ENCODE assay signal across 22 cellular contexts in the genomic region with DNA sequence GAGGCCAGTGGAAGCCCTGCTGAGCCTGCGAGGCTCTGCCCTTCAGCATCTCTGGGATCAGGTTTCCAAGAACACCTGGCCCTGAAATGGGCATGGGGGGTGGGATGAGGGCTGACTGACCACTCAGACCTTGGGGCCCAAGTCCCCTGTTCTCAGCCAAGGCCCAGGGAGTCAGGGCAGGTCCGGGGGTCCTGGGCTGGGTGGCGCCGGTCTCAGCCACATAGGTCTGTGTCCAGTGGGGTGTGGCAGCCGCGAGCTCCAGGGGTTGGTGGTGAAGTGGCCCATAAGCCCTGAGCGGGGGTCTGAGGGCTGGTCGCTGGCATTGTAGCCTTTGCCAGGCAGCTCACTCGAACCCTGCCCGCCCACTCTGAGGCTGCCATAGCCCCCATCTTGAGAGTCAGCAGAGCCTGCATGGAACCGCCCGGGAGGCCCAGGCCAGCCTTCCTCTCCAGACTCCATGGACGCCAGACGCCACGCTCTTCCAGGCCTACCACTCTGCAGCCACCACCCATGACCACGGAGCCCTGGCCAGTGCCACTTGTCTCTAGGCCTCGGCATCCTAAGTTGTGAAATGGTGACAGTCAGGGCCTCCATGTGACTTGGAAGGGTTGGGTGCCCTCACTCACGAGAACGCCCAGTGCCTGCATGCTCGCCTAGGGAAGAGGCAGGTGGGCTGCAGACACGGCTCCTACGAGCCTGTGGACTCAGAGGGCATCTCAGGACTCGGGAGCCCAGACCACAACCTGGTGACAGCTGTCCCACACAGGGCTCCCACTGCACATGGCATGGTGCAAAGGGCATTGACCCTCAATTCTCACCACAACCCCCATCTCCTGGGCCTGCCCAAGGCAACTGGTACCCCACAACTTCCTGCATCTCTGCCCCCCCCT. TPM values are rescaled to one million over a fixed set of nuclear protein-coding genes. Genes with fewer than 3 reads are reported as not detected.
"Had no signal": no experiment of that assay in that cellular context is flagged by ENCODE, and none has a peak within 500 bp of the region (broad histone marks: within the 10 kb centered on the region; RNA-seq: fewer than 3 reads in every experiment).

No MANE protein-coding gene starts in this region.

- H3K27me3 ChIP-seq: SJCRH30 had no signal

- DNase-seq: KBM-7, MV-4-11, NCI-H1048, NCI-H1105, NCI-H1417, NCI-H1436 treated with DMSO at 0.1 percent for 48 hours, NCI-H187, NCI-H2029, NCI-H2081 treated with DMSO at 0.1 percent for 48 hours, NCI-H226, NCI-H446, NCI-H510A, NCI-H524 treated with DMSO at 0.1 percent for 48 hours, NCI-H69, NCI-H774, RPMI8226, SHP77 treated with DMSO at 0.1 percent for 48 hours, SJCRH30 had no signal

- FAIRE-seq: RCC 7860 had no signal

- H3K27ac ChIP-seq: SJCRH30 had no signal

- H3K4me3 ChIP-seq: SJCRH30 had no signal

- H3K36me3 ChIP-seq: SJCRH30 had no signal

RNA-seq across cellular contexts. Expression of a gene that starts 6.7 kb away (rescaled TPM):
- total RNA-seq: HT-29, LHCN-M2, MCF 10A had no signal

RNA-seq across cellular contexts. Expression of a gene that starts 20.3 kb away (rescaled TPM):
- total RNA-seq: HT-29, LHCN-M2, MCF 10A had no signal
